Comparison of ENCODE assay signal across 20 cellular contexts in the genomic region with DNA sequence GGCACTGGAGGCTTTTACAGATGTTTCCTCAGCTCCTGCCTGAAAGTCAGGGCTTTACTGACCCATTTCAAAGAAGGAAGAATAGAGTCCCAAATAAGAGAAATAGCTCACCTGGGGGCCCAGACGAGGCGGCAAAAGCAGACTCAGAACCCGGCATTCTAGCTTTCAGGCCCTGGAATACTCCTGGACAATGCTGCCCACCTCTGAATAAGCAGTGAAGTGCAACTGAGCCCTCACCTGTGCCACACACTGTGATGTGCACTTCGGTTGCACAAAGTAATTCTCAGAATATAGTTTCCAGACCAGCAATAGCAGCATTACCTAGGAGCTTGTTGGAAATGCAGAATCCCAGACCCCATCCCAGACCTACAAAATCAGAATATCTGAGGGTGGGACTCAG. TPM values are rescaled to one million over a fixed set of nuclear protein-coding genes. Genes with fewer than 3 reads are reported as not detected.
DNase-seq lines count a peak whose midpoint lies in the region; ATAC-seq and TF ChIP-seq lines count a peak whose summit lies in the region.
"Had no signal": no experiment of that assay in that cellular context is flagged by ENCODE, and none has a peak within 500 bp of the region (broad histone marks: within the 10 kb centered on the region; RNA-seq: fewer than 3 reads in every experiment).

No MANE protein-coding gene starts in this region.

- H3K4me2 ChIP-seq in BLaER1 treated with 17β-estradiol and CSF1 and Interleukin-3, amounts not matched to agents 10 nM and 100 nM = peak overlapping the region; percentile 63 to 89 (median 81); a peak in 21 of 22 replicates
- no peak overlapping the region for H3K4me2 ChIP-seq in HCT116 (ENCODE audit: low read length)
- no peak overlapping the region for H3K4me2 ChIP-seq in neuronal stem cell (ENCODE audit: insufficient read depth, low read length, poor library complexity, severe bottlenecking)
- H3K4me2 ChIP-seq: KMS-11 had no signal

- peak overlapping the region in 1 of 10 experiments; percentile 54; a peak in 1 of 20 replicates for H3K4me3 ChIP-seq in BLaER1 treated with 17β-estradiol and CSF1 and Interleukin-3, amounts not matched to agents 10 nM and 100 nM
- no peak overlapping the region for H3K4me3 ChIP-seq in HCT116 (replicated peaks in 1 of 2; ENCODE audit: low read depth in 1 of 2, low read length in 2 of 2)
- H3K4me3 ChIP-seq in neuronal stem cell (ENCODE audit: low read length in 2 of 2) = no peak overlapping the region
- H3K4me3 ChIP-seq in colonic mucosa = no peak overlapping the region

- no peaks in the 10 kb centered on the region for H3K9me3 ChIP-seq in BLaER1 treated with 17β-estradiol and CSF1 and Interleukin-3, amounts not matched to agents 10 nM and 100 nM (replicated peaks in 1 of 11)
- H3K9me3 ChIP-seq in HCT116 (ENCODE audit: control insufficient read depth in 1 of 2, insufficient read depth in 1 of 2, low read depth in 1 of 2, low read length in 2 of 2) (no peaks in the 10 kb centered on the region), neuronal stem cell (replicated peaks in 1 of 2; ENCODE audit: control insufficient read depth in 2 of 2, insufficient read depth in 1 of 2, low read depth in 1 of 2, low read length in 2 of 2) (no peaks in the 10 kb centered on the region), colonic mucosa (no peaks in the 10 kb centered on the region)

- H3K9me3 Mint-ChIP-seq in WTC11 = no peaks in the 10 kb centered on the region
- H3K9me3 Mint-ChIP-seq in activated naive CD8-positive, alpha-beta T cell treated with anti-CD3 and anti-CD28 coated beads, Interleukin-2, amount 50 U/mL, for 24 hours = no peaks in the 10 kb centered on the region
- H3K9me3 Mint-ChIP-seq: CD8-positive, alpha-beta T cell; HFFc6 had no signal

- H3K79me1 ChIP-seq in neuronal stem cell (ENCODE audit: low read depth, low read length) = peaks cover 9% of the 10 kb centered on the region

- H2AK5ac ChIP-seq in neuronal stem cell (ENCODE audit: low read depth, low read length) = no peak overlapping the region

- H3K14ac ChIP-seq in neuronal stem cell (ENCODE audit: low read length) = no peak overlapping the region

- H2BK12ac ChIP-seq in neuronal stem cell (ENCODE audit: low read length) = no peak overlapping the region

- H3K36me3 ChIP-seq in BLaER1 treated with 17β-estradiol and CSF1 and Interleukin-3, amounts not matched to agents 10 nM and 100 nM = no peaks in the 10 kb centered on the region
- H3K36me3 ChIP-seq in HCT116 (ENCODE audit: control insufficient read depth in 1 of 2, insufficient read depth in 2 of 2, low read length in 2 of 2) (no peaks in the 10 kb centered on the region), neuronal stem cell (replicated peaks in 1 of 2; ENCODE audit: control insufficient read depth in 2 of 2, insufficient read depth in 2 of 2, low read length in 2 of 2) (peaks cover 2 to 51% of the 10 kb centered on the region in 2 donors), colonic mucosa (no peaks in the 10 kb centered on the region)

- TF ChIP-seq RAD21 in HCT116 (IDR thresholded peaks at IDR 0.05; ENCODE audit: low read depth) = no peak

- peaks cover 11 to 74% (median 45%) of the 10 kb centered on the region in 10 experiments for H3K4me1 ChIP-seq in BLaER1 treated with 17β-estradiol and CSF1 and Interleukin-3, amounts not matched to agents 10 nM and 100 nM
- no peaks in the 10 kb centered on the region for H3K4me1 ChIP-seq in HCT116 (ENCODE audit: control insufficient read depth in 1 of 2, insufficient read depth in 2 of 2, low read length in 2 of 2)
- peaks cover 0 to 8% of the 10 kb centered on the region in 2 donors for H3K4me1 ChIP-seq in neuronal stem cell (ENCODE audit: control insufficient read depth in 2 of 2, insufficient read depth in 1 of 2, low read depth in 1 of 2, low read length in 2 of 2)
- no peaks in the 10 kb centered on the region for H3K4me1 ChIP-seq in colonic mucosa

- ATAC-seq in HCT116 (peak; percentile 61; the same call in 1 of the 2 replicates), WTC11 (0 out of 2 replicates have a peak, but pooled peaks have one; percentile 19), omental fat pad (ENCODE audit: low FRiP score) (no peak)
- no peak for ATAC-seq in activated naive CD8-positive, alpha-beta T cell treated with anti-CD3 and anti-CD28 coated beads, Interleukin-2, amount 50 U/mL, for 24 hours
- ATAC-seq: CD8-positive, alpha-beta T cell had no signal

- H2BK120ac ChIP-seq in neuronal stem cell (ENCODE audit: low read depth, low read length) = no peak overlapping the region

- intact Hi-C loops in HCT116 (cut with micrococcal nuclease) = no loop called here
- intact Hi-C loops in colonic mucosa (cut with DNase I) = no loop called here

- H3K27me3 Mint-ChIP-seq in WTC11 (ENCODE audit: low read depth) = no peaks in the 10 kb centered on the region
- H3K27me3 Mint-ChIP-seq in activated naive CD8-positive, alpha-beta T cell treated with anti-CD3 and anti-CD28 coated beads, Interleukin-2, amount 50 U/mL, for 24 hours = peaks cover 1% of the 10 kb centered on the region

- no peak overlapping the region for H4K8ac ChIP-seq in neuronal stem cell (ENCODE audit: low read depth, low read length)

- TF ChIP-seq CTCF in HCT116 (IDR thresholded peaks at IDR 0.05 in 2 of 3, conservative IDR thresholded peaks at IDR 0.05 in 1 of 3; ENCODE audit: borderline replicate concordance in 1 of 3, insufficient read depth in 1 of 3, low read depth in 2 of 3, low read length in 2 of 3) (peak in 2 of 3 experiments; percentile 18 to 23; a peak in 1 of 6 replicates), WTC11 (IDR thresholded peaks at IDR 0.05) (no peak), colonic mucosa (IDR thresholded peaks at IDR 0.05) (no peak), omental fat pad (IDR thresholded peaks at IDR 0.05) (no peak)

- no peak for TF ChIP-seq POLR2A in HCT116 (IDR thresholded peaks at IDR 0.05; ENCODE audit: borderline replicate concordance, extremely low read depth, insufficient read depth, insufficient read length)

- no peak overlapping the region for H4K91ac ChIP-seq in neuronal stem cell (ENCODE audit: low read depth, low read length, poor library complexity)

- WGBS in neuronal stem cell (ENCODE audit: extremely low coverage in 2 of 2, insufficient read length in 2 of 2, insufficient replicate concordance in 1 of 2), 2 donors = no CpG with 5 or more reads among the region's 4 CpGs

- H3K18ac ChIP-seq in neuronal stem cell (ENCODE audit: low read length) = peak overlapping the region; percentile 54

- no peak overlapping the region for H3K23ac ChIP-seq in neuronal stem cell (ENCODE audit: low read depth, low read length, poor library complexity)

- H3K79me2 ChIP-seq in HCT116 (ENCODE audit: insufficient read depth, low read length) = no peaks in the 10 kb centered on the region

- RAD21 ChIA-PET in HCT116 (lab: Charles Lee; ENCODE audit: low non-redundant PET in 1 of 2, low total read pairs in 2 of 2, uncharacterized antibody in 2 of 2, unreplicated experiment in 2 of 2) = interaction anchor here in 1 of 2 experiments (1.3 kb wide), 1 partner anchor 393 kb away, joined by 3 read pairs; no protein-coding TSS in a partner anchor

- H2AFZ ChIP-seq in HCT116 (ENCODE audit: low read depth, low read length, poor library complexity, severe bottlenecking) = no peak overlapping the region
- no peak overlapping the region for H2AFZ ChIP-seq in neuronal stem cell (ENCODE audit: low read length)

- no peaks in the 10 kb centered on the region for H3K27me3 ChIP-seq in BLaER1 treated with 17β-estradiol and CSF1 and Interleukin-3, amounts not matched to agents 10 nM and 100 nM
- peaks cover 29% of the 10 kb centered on the region for H3K27me3 ChIP-seq in HCT116 (ENCODE audit: insufficient read depth, low read length)
- peaks cover 0 to 2% (median 0%) of the 10 kb centered on the region in 3 experiments for H3K27me3 ChIP-seq in neuronal stem cell (ENCODE audit: control insufficient read depth in 3 of 3, insufficient read depth in 3 of 3, low read depth in 1 of 3, low read length in 3 of 3)
- no peaks in the 10 kb centered on the region for H3K27me3 ChIP-seq in colonic mucosa

- no peak overlapping the region for H3K4ac ChIP-seq in neuronal stem cell (ENCODE audit: low read length)

- H3K4me1 Mint-ChIP-seq in WTC11 = peaks cover 23% of the 10 kb centered on the region
- no peaks in the 10 kb centered on the region for H3K4me1 Mint-ChIP-seq in activated naive CD8-positive, alpha-beta T cell treated with anti-CD3 and anti-CD28 coated beads, Interleukin-2, amount 50 U/mL, for 24 hours

- H2BK5ac ChIP-seq in neuronal stem cell (ENCODE audit: low read length) = no peak overlapping the region

- H3K9ac ChIP-seq in BLaER1 treated with 17β-estradiol and CSF1 and Interleukin-3, amounts not matched to agents 10 nM and 100 nM = peak overlapping the region in 9 of 11 experiments; percentile 44 to 70 (median 64); a peak in 15 of 22 replicates
- no peak overlapping the region for H3K9ac ChIP-seq in HCT116 (ENCODE audit: low read length)
- H3K9ac ChIP-seq in neuronal stem cell (ENCODE audit: low read depth, low read length, poor library complexity) = no peak overlapping the region
- no peak overlapping the region for H3K9ac ChIP-seq in colonic mucosa (ENCODE audit: low read depth in 2 of 2, low read length in 2 of 2)
- H3K9ac ChIP-seq: KMS-11 had no signal

- POLR2A ChIA-PET in HCT116 (lab: Charles Lee) (no interaction called here), WTC11 (lab: Charles Lee) (no interaction called here)

- peaks cover 3% of the 10 kb centered on the region; the same call in 1 of the 2 replicates for H3K36me3 Mint-ChIP-seq in WTC11
- no peaks in the 10 kb centered on the region for H3K36me3 Mint-ChIP-seq in activated naive CD8-positive, alpha-beta T cell treated with anti-CD3 and anti-CD28 coated beads, Interleukin-2, amount 50 U/mL, for 24 hours (ENCODE audit: low read depth)
- H3K36me3 Mint-ChIP-seq: CD8-positive, alpha-beta T cell had no signal

- no peak overlapping the region for H3K4me3 Mint-ChIP-seq in WTC11
- no peak overlapping the region for H3K4me3 Mint-ChIP-seq in activated naive CD8-positive, alpha-beta T cell treated with anti-CD3 and anti-CD28 coated beads, Interleukin-2, amount 50 U/mL, for 24 hours
- H3K4me3 Mint-ChIP-seq: CD8-positive, alpha-beta T cell; HFFc6 had no signal

- H3K27ac ChIP-seq in BLaER1 treated with 17β-estradiol and CSF1 and Interleukin-3, amounts not matched to agents 10 nM and 100 nM = peak overlapping the region in 9 of 11 experiments; percentile 52 to 79 (median 75); a peak in 19 of 22 replicates
- H3K27ac ChIP-seq in HCT116 (ENCODE audit: low read depth, low read length) = no peak overlapping the region
- no peak overlapping the region for H3K27ac ChIP-seq in neuronal stem cell (replicated peaks; ENCODE audit: low read length)
- H3K27ac ChIP-seq in colonic mucosa = no peak overlapping the region
- H3K27ac ChIP-seq: HL-60, KMS-11 had no signal

- H2BK15ac ChIP-seq in neuronal stem cell (ENCODE audit: low read length) = no peak overlapping the region

- H3K27ac Mint-ChIP-seq in WTC11 = no peak overlapping the region
- H3K27ac Mint-ChIP-seq in activated naive CD8-positive, alpha-beta T cell treated with anti-CD3 and anti-CD28 coated beads, Interleukin-2, amount 50 U/mL, for 24 hours = no peak overlapping the region
- H3K27ac Mint-ChIP-seq: CD8-positive, alpha-beta T cell; HFFc6 had no signal

- H3K9me2 ChIP-seq in HCT116 (ENCODE audit: insufficient read depth) = no peaks in the 10 kb centered on the region

- H4K20me1 ChIP-seq in BLaER1 treated with 17β-estradiol and CSF1 and Interleukin-3, amounts not matched to agents 10 nM and 100 nM = peaks cover 0 to 13% (median 0%) of the 10 kb centered on the region in 11 experiments; a peak in 2 of 22 replicates
- H4K20me1 ChIP-seq in HCT116 (ENCODE audit: insufficient read depth) = no peaks in the 10 kb centered on the region

- CTCF ChIA-PET in HCT116 (lab: Charles Lee) (no interaction called here), WTC11 (lab: Charles Lee) (interaction anchor here (0.6 to 1.1 kb wide), 4 partner anchors 12 to 703 kb away, joined by 3 to 4 read pairs (median 4); no protein-coding TSS in a partner anchor)

- DNase-seq in HCT116 (ENCODE audit: low read depth, low spot score) = no peak
- DNase-seq in WTC11 (ENCODE audit: low spot score) = no peak
- DNase-seq in neuronal stem cell (ENCODE audit: low spot score) = no peak
- DNase-seq in activated naive CD8-positive, alpha-beta T cell treated with anti-CD3 and anti-CD28 coated beads, Interleukin-2, amount 50 U/mL, for 24 hours = no peak
- DNase-seq in colonic mucosa = no peak
- DNase-seq in omental fat pad (ENCODE audit: low spot score) = no peak
- DNase-seq: ACHN; CD8-positive, alpha-beta T cell; HFFc6; NCI-H1105; NCI-H146; NCI-H2029; NCI-H2227 treated with DMSO at 0.1 percent for 48 hours; NCI-H510A; NCI-H82; SHP77 had no signal

- no TSS peak for BruUV-seq in HCT116 (replicated peaks; lab: Mats Ljungman, UMichigan)

RNA-seq across cellular contexts. Expression of a gene that starts 54.6 kb away (rescaled TPM):
- total RNA-seq in HCT116 (2021; ENCODE audit: unreplicated experiment) (0.22 TPM), WTC11 (2021) (37.6 to 38.8 TPM (median 38.6 TPM) in 3 replicates), colonic mucosa (1 to 10 TPM; 4.7 to 7.3 TPM), omental fat pad (10 to 100 TPM in 1 of 4 donors, 1 to 10 TPM in 3; 6.6 to 22.9 (median 8.6) TPM)
- 0.11 and 0.14 TPM in 2 replicates for polyA plus RNA-seq in HCT116 (2012)
- polyA plus RNA-seq in neuronal stem cell (2013, experiment 1 of 2) = 27.7 TPM
- polyA plus RNA-seq in neuronal stem cell (2013, experiment 2 of 2) = 27.1 TPM
- total RNA-seq: CD8-positive, alpha-beta T cell; HFFc6; HT-29 had no signal

Comparison
In these comparisons a context has a peak if more than half of its experiments do, and no peak if none do; other contexts are left out.
1. H3K27ac ChIP-seq: peak in BLaER1 treated with 17β-estradiol and CSF1 and Interleukin-3, amounts not matched to agents 10 nM and 100 nM (9 of 11); none in HCT116 (single experiment), neuronal stem cell (single experiment) and colonic mucosa (single experiment).
2. H3K4me2 ChIP-seq: peak in BLaER1 treated with 17β-estradiol and CSF1 and Interleukin-3, amounts not matched to agents 10 nM and 100 nM (11 of 11); none in HCT116 (single experiment) and neuronal stem cell (single experiment).
3. H3K9ac ChIP-seq: peak in BLaER1 treated with 17β-estradiol and CSF1 and Interleukin-3, amounts not matched to agents 10 nM and 100 nM (9 of 11); none in HCT116 (single experiment), neuronal stem cell (single experiment) and colonic mucosa (0 of 2).
4. ATAC-seq: peak in HCT116 (single experiment) and WTC11 (single experiment); none in activated naive CD8-positive, alpha-beta T cell treated with anti-CD3 and anti-CD28 coated beads, Interleukin-2, amount 50 U/mL, for 24 hours (single experiment) and omental fat pad (single experiment).
5. CTCF ChIP-seq: peak in HCT116 (2 of 3); none in WTC11 (single experiment), colonic mucosa (single experiment) and omental fat pad (0 of 3).